Comparison of ENCODE assay signal across 8 cellular contexts in genomic region chr20:8020314-8021079, GRCh38. TPM values are rescaled to one million over a fixed set of nuclear protein-coding genes. Genes with fewer than 3 reads are reported as not detected.
A peak's percentile ranks its signal among the peaks of the same experiment; 100 is the strongest.
DNase-seq lines count a peak whose midpoint lies in the region; ATAC-seq and TF ChIP-seq lines count a peak whose summit lies in the region.

No MANE protein-coding gene starts in this region.

- TF ChIP-seq CTCF in retinal pigment epithelial cell (conservative IDR thresholded peaks at IDR 0.05; ENCODE audit: low read depth, low read length) = no peak

- peak overlapping the region; percentile 66 for H3K4me3 ChIP-seq in retinal pigment epithelial cell (ENCODE audit: low read length)

- intact Hi-C loops in activated CD4-positive, alpha-beta T cell treated with anti-CD3 and anti-CD28 coated beads, Interleukin-2, amount 10 ng/mL, durations not matched to agents 24 days and 14 days (cut with micrococcal nuclease) = no loop called here

- peaks cover 21% of the 10 kb centered on the region for H3K4me1 Mint-ChIP-seq in activated CD4-positive, alpha-beta T cell treated with anti-CD3 and anti-CD28 coated beads, Interleukin-2, amount 10 ng/mL, durations not matched to agents 24 days and 14 days

- no peaks in the 10 kb centered on the region for H3K36me3 Mint-ChIP-seq in activated CD4-positive, alpha-beta T cell treated with anti-CD3 and anti-CD28 coated beads, Interleukin-2, amount 10 ng/mL, durations not matched to agents 24 days and 14 days (ENCODE audit: low read depth)

- H3K27ac Mint-ChIP-seq in activated CD4-positive, alpha-beta T cell treated with anti-CD3 and anti-CD28 coated beads, Interleukin-2, amount 10 ng/mL, durations not matched to agents 24 days and 14 days = no peak overlapping the region

- peaks cover 11% of the 10 kb centered on the region for H3K27me3 Mint-ChIP-seq in activated CD4-positive, alpha-beta T cell treated with anti-CD3 and anti-CD28 coated beads, Interleukin-2, amount 10 ng/mL, durations not matched to agents 24 days and 14 days

- ATAC-seq in HG02588 (IDR thresholded peaks at IDR 0.05; ENCODE audit: unreplicated experiment) = peak; percentile 32

- no peaks in the 10 kb centered on the region for H3K9me3 Mint-ChIP-seq in activated CD4-positive, alpha-beta T cell treated with anti-CD3 and anti-CD28 coated beads, Interleukin-2, amount 10 ng/mL, durations not matched to agents 24 days and 14 days

- peak; percentile 81 for DNase-seq in activated CD4-positive, alpha-beta T cell treated with anti-CD3 and anti-CD28 coated beads, Interleukin-2, amount 10 ng/mL, durations not matched to agents 24 days and 14 days
- DNase-seq in activated CD4-positive, alpha-beta T cell treated with anti-CD3 and anti-CD28 coated beads, Interleukin-2, amount 50 U/mL, for 4 hours = no peak
- DNase-seq in NCI-H1092 treated with DMSO at 0.1 percent for 48 hours (lab: John Stamatoyannopoulos, UW) = peak; percentile 70
- DNase-seq in central memory CD4-positive, alpha-beta T cell = peak; percentile 66
- DNase-seq in retinal pigment epithelial cell (ENCODE audit: low read depth) = peak; percentile 11
- DNase-seq in NCI-H1694 treated with DMSO at 0.1 percent for 48 hours (lab: John Stamatoyannopoulos, UW) = no peak
- no peak for DNase-seq in anterior cingulate cortex (lab: John Stamatoyannopoulos, UW)

- no peak overlapping the region for H3K4me3 Mint-ChIP-seq in activated CD4-positive, alpha-beta T cell treated with anti-CD3 and anti-CD28 coated beads, Interleukin-2, amount 10 ng/mL, durations not matched to agents 24 days and 14 days

RNA-seq across cellular contexts. Expression of gene TMX4, which starts 0.9 kb away (rescaled TPM):
- total RNA-seq in activated CD4-positive, alpha-beta T cell treated with anti-CD3 and anti-CD28 coated beads, Interleukin-2, amount 10 ng/mL, durations not matched to agents 24 days and 14 days = 27.2 and 32.5 TPM in 2 replicates

Comparison
In these comparisons a context has a peak if more than half of its experiments do, and no peak if none do; other contexts are left out.
1. DNase-seq: peak in activated CD4-positive, alpha-beta T cell treated with anti-CD3 and anti-CD28 coated beads, Interleukin-2, amount 10 ng/mL, durations not matched to agents 24 days and 14 days (single experiment), NCI-H1092 treated with DMSO at 0.1 percent for 48 hours (single experiment), central memory CD4-positive, alpha-beta T cell (single experiment) and retinal pigment epithelial cell (single experiment); none in activated CD4-positive, alpha-beta T cell treated with anti-CD3 and anti-CD28 coated beads, Interleukin-2, amount 50 U/mL, for 4 hours (0 of 2), NCI-H1694 treated with DMSO at 0.1 percent for 48 hours (single experiment) and anterior cingulate cortex (0 of 58).